Comparison of ENCODE assay signal across 13 cellular contexts in genomic region chr4:153763404-153763803, GRCh38. TPM values are rescaled to one million over a fixed set of nuclear protein-coding genes. Genes with fewer than 3 reads are reported as not detected.
DNase-seq lines count a peak whose midpoint lies in the region; ATAC-seq and TF ChIP-seq lines count a peak whose summit lies in the region.
"Had no signal": no experiment of that assay in that cellular context is flagged by ENCODE, and none has a peak within 500 bp of the region (broad histone marks: within the 10 kb centered on the region; RNA-seq: fewer than 3 reads in every experiment).

No MANE protein-coding gene starts in this region.

- DNase-seq in G401 (ENCODE audit: low spot score): peak; percentile 14
- peak; percentile 66 for DNase-seq in Karpas-422
- DNase-seq in adipocyte (ENCODE audit: low read depth): peak; percentile 20
- DNase-seq in mesendoderm: peak; percentile 63
- no peak for DNase-seq in tibial nerve (ENCODE audit: low spot score in 2 of 2)
- DNase-seq in NCI-H345 treated with DMSO at 0.1 percent for 48 hours (lab: John Stamatoyannopoulos, UW; ENCODE audit: unreplicated experiment): no peak
- DNase-seq: activated T-cell treated with anti-CD3 and anti-CD28 coated beads, Interleukin-2, amount 50 U/mL, for 1 hour; caudate nucleus; GF-D8; NCI-H345; T-helper 17 cell had no signal

- H3K18ac ChIP-seq in mesendoderm (ENCODE audit: low read length): no peak overlapping the region

- no peaks in the 10 kb centered on the region for H3K9me3 ChIP-seq in Karpas-422 (ENCODE audit: low read length)
- H3K9me3 ChIP-seq in adipocyte (ENCODE audit: control insufficient read depth, low read length): peaks cover 3% of the 10 kb centered on the region
- H3K9me3 ChIP-seq in tibial nerve: no peaks in the 10 kb centered on the region
- H3K9me3 ChIP-seq: right atrium auricular region had no signal

- no peak overlapping the region for H3K56ac ChIP-seq in mesendoderm (ENCODE audit: low read length)

- H2AFZ ChIP-seq in Karpas-422 (ENCODE audit: low read length): no peak overlapping the region

- no peak overlapping the region for H3K9ac ChIP-seq in Karpas-422 (ENCODE audit: low read length)
- no peak overlapping the region for H3K9ac ChIP-seq in adipocyte (ENCODE audit: low read length)
- H3K9ac ChIP-seq in mesendoderm (ENCODE audit: low read length): no peak overlapping the region

- no peak overlapping the region for H3K4me2 ChIP-seq in Karpas-422 (ENCODE audit: low read depth, low read length, poor library complexity, severe bottlenecking)
- H3K4me2 ChIP-seq in mesendoderm (ENCODE audit: low read length): no peak overlapping the region

- no CpG with 5 or more reads among the region's 1 CpG for WGBS in mesendoderm (ENCODE audit: extremely low coverage, insufficient coverage, low lambda C conversion rate)
- WGBS in tibial nerve, 2 donors: 97% methylated on average over 1 of the region's 1 CpG

- H4K8ac ChIP-seq in mesendoderm (ENCODE audit: low read depth, low read length): no peak overlapping the region

- no peak for ATAC-seq in HG03521 (IDR thresholded peaks at IDR 0.05; ENCODE audit: unreplicated experiment)
- ATAC-seq: T-helper 17 cell had no signal

- H3K4me1 ChIP-seq in Karpas-422 (ENCODE audit: low read length): peaks cover 11% of the 10 kb centered on the region
- H3K4me1 ChIP-seq in adipocyte (ENCODE audit: control insufficient read depth, insufficient read depth, low read length): peaks cover 3% of the 10 kb centered on the region
- peaks cover 7% of the 10 kb centered on the region for H3K4me1 ChIP-seq in mesendoderm (ENCODE audit: control insufficient read depth, low read depth, low read length)
- H3K4me1 ChIP-seq in tibial nerve: peaks cover 0 to 12% (median 0%) of the 10 kb centered on the region in 4 donors
- H3K4me1 ChIP-seq: right atrium auricular region had no signal

- H3K4ac ChIP-seq in mesendoderm (ENCODE audit: low read depth, low read length): no peak overlapping the region

- in situ Hi-C loops in G401 (cut with HindIII; ENCODE audit: low sequenced_read_pairs): no loop called here

- H3K4me3 ChIP-seq in Karpas-422 (ENCODE audit: low read length): no peak overlapping the region
- no peak overlapping the region for H3K4me3 ChIP-seq in adipocyte (ENCODE audit: low read length)
- H3K4me3 ChIP-seq in mesendoderm (ENCODE audit: low read length): no peak overlapping the region
- H3K4me3 ChIP-seq in tibial nerve: no peak overlapping the region
- H3K4me3 ChIP-seq: right atrium auricular region had no signal

- no peaks in the 10 kb centered on the region; the same call in 1 of the 2 replicates for H3K27me3 ChIP-seq in Karpas-422 (ENCODE audit: low read length)
- H3K27me3 ChIP-seq in adipocyte (replicated peaks; ENCODE audit: control insufficient read depth, insufficient read depth, low read length): peaks cover 30% of the 10 kb centered on the region
- H3K27me3 ChIP-seq in mesendoderm (ENCODE audit: insufficient read depth, low read length, poor library complexity): no peaks in the 10 kb centered on the region
- peaks cover 0 to 22% of the 10 kb centered on the region in 2 donors for H3K27me3 ChIP-seq in tibial nerve
- H3K27me3 ChIP-seq: right atrium auricular region had no signal

- no peaks in the 10 kb centered on the region for H3K79me2 ChIP-seq in Karpas-422 (ENCODE audit: low read length)
- no peaks in the 10 kb centered on the region for H3K79me2 ChIP-seq in mesendoderm (ENCODE audit: control insufficient read depth, insufficient read depth, low read length)

- no peak overlapping the region for H2AK5ac ChIP-seq in mesendoderm (ENCODE audit: low read length)

- no peak for TF ChIP-seq EP300 in tibial nerve (IDR thresholded peaks at IDR 0.05)

- H3K23ac ChIP-seq in mesendoderm (ENCODE audit: low read length): no peak overlapping the region

- H2BK120ac ChIP-seq in mesendoderm (ENCODE audit: low read depth, low read length): no peak overlapping the region

- no peak overlapping the region for H2BK15ac ChIP-seq in mesendoderm (replicated peaks; ENCODE audit: low read depth)

- TF ChIP-seq POLR2A in tibial nerve (IDR thresholded peaks at IDR 0.05): no peak

- no peaks in the 10 kb centered on the region for H3K79me1 ChIP-seq in mesendoderm (ENCODE audit: low read length)

- no peak for TF ChIP-seq CTCF in tibial nerve (IDR thresholded peaks at IDR 0.05)

- H3K27ac ChIP-seq in Karpas-422 (ENCODE audit: low read length): no peak overlapping the region
- no peak overlapping the region for H3K27ac ChIP-seq in mesendoderm (ENCODE audit: low read depth, low read length)
- no peak overlapping the region for H3K27ac ChIP-seq in tibial nerve
- H3K27ac ChIP-seq: right atrium auricular region had no signal

- no peaks in the 10 kb centered on the region for H3K36me3 ChIP-seq in Karpas-422 (ENCODE audit: insufficient read depth, low read length)
- no peaks in the 10 kb centered on the region for H3K36me3 ChIP-seq in adipocyte (ENCODE audit: control insufficient read depth, insufficient read depth, low read length, severe bottlenecking)
- H3K36me3 ChIP-seq in mesendoderm (ENCODE audit: control insufficient read depth, insufficient read depth, low read length): no peaks in the 10 kb centered on the region
- H3K36me3 ChIP-seq in tibial nerve: no peaks in the 10 kb centered on the region
- H3K36me3 ChIP-seq: right atrium auricular region had no signal

- H4K20me1 ChIP-seq in Karpas-422 (ENCODE audit: insufficient read depth, low read depth, low read length): no peaks in the 10 kb centered on the region

- no peak overlapping the region for H2BK5ac ChIP-seq in mesendoderm (ENCODE audit: low read length)

- no peaks in the 10 kb centered on the region for H3K9me2 ChIP-seq in Karpas-422 (replicated peaks; ENCODE audit: insufficient read depth, low read length)

- H4K5ac ChIP-seq in mesendoderm (ENCODE audit: low read length): no peak overlapping the region

RNA-seq across cellular contexts. Expression of gene RNF175, which starts 3.6 kb away (rescaled TPM):
- not detected in 2 replicates for total RNA-seq in G401 (2014; rRNA removed; shearing (Covaris generic))
- 0.14 and 0.34 TPM in 2 replicates for total RNA-seq in Karpas-422 (2014; rRNA removed; shearing (Covaris generic); ENCODE audit: low replicate concordance)
- 3.4 TPM for polyA plus RNA-seq in mesendoderm (2013, experiment 1 of 2)
- polyA plus RNA-seq in mesendoderm (2013, experiment 2 of 2): 3.4 TPM
- total RNA-seq in tibial nerve: under 1 TPM in 2 of 4 donors, not detected in 2; 0.39 to 0.63 TPM
- total RNA-seq: T-helper 17 cell had no signal

RNA-seq across cellular contexts. Expression of gene SFRP2, which starts 25.5 kb away (rescaled TPM):
- not detected in 2 replicates for total RNA-seq in G401 (2014; rRNA removed; shearing (Covaris generic))
- total RNA-seq in Karpas-422 (2014; rRNA removed; shearing (Covaris generic); ENCODE audit: low replicate concordance): not detected in 2 replicates
- polyA plus RNA-seq in mesendoderm (2013, experiment 1 of 2): 287 TPM
- polyA plus RNA-seq in mesendoderm (2013, experiment 2 of 2): 303 TPM
- total RNA-seq in tibial nerve: 10 to 100 TPM in 3 of 4 donors, 1 to 10 TPM in 1; 9.9 to 38.0 (median 21.8) TPM
- total RNA-seq: T-helper 17 cell had no signal

Comparison
In these comparisons a context has a peak if more than half of its experiments do, and no peak if none do; other contexts are left out.
1. DNase-seq: peak in G401 (single experiment), Karpas-422 (single experiment), adipocyte (single experiment) and mesendoderm (single experiment); none in tibial nerve (0 of 2) and NCI-H345 treated with DMSO at 0.1 percent for 48 hours (single experiment).
2. RNA of gene SFRP2, which starts 25.5 kb away (total RNA-seq): 9.9 to 38.0 TPM in tibial nerve; not detected in G401 and not detected in Karpas-422; every median in the first group is over 10 times any median in the second.